Comparison of ENCODE assay signal across 9 cellular contexts in the genomic region with DNA sequence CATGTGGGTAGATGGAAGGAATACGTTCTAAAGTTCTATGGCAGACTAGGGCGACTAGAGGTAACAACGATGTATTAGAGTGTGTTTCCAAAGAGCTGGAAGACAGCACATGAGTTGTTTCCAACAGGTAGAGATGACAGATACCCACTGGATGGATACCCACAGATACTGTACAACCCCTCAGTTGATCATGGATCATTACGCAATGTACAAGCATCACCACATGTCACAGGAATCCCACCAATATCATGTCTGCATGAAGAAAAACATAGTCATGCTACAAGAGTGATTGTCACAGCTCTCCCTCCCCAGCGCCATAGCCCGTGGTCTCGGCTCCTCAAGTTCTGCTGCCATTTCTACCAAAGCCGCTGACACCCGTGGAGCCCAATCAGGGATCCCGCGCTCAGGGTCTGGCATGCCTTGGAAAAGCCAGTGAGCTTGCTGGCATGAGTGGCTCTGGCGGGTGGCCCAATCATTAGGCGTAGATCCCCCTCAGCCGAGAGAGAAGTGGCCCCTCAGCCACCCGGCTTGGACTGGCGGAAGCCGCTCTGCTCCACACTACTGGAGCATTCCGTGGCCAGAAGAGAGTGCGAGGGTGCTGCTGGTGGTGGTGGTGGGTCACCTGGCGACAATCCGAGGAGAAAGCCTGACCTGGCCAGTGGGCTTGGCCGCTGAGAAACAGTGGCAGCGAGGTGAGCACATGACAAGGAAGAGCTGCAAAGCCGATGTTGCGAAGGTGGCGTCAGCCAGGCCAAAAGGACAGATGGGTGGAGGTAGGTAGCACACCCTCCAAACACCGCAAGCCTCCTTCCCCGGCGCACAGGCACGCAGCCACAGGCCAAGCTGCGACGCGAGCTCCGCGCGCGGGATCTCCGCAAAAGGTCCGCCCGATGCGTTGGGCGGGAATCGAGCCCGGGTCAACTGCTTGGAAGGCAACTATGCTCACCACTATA.
A peak's percentile ranks its signal among the peaks of the same experiment; 100 is the strongest.
DNase-seq lines count a peak whose midpoint lies in the region; ATAC-seq, FAIRE-seq and TF ChIP-seq lines count a peak whose summit lies in the region.
"Had no signal": no experiment of that assay in that cellular context is flagged by ENCODE, and none has a peak within 500 bp of the region (broad histone marks: within the 10 kb centered on the region; RNA-seq: fewer than 3 reads in every experiment).

No MANE protein-coding gene starts in this region.

- peak overlapping the region; percentile 63 for H3K4me3 Mint-ChIP-seq in HFFc6
- peak overlapping the region; percentile 76 for H3K4me3 Mint-ChIP-seq in activated T-cell treated with anti-CD3 and anti-CD28 coated beads, Interleukin-2, amount 50 U/mL, for 24 hours

- DNase-seq in A549 (ENCODE audit: low read depth in 1 of 2, low spot score in 1 of 2) (peak; percentile 31 to 54), HFFc6 (no peak), activated gamma-delta T cell (lab: John Stamatoyannopoulos, UW) (no peak), NCI-H2107 treated with DMSO at 0.1 percent for 48 hours (lab: John Stamatoyannopoulos, UW; ENCODE audit: unreplicated experiment) (no peak)
- peak; percentile 69 for DNase-seq in activated T-cell treated with anti-CD3 and anti-CD28 coated beads, Interleukin-2, amount 50 U/mL, for 24 hours
- peak; percentile 23 for DNase-seq in stimulated activated CD4-positive, alpha-beta T cell treated with anti-CD3 and anti-CD28 coated beads, Interleukin-4, amount 100 ng/mL, for 1 hour

- H3K4me1 ChIP-seq in A549 = no peaks in the 10 kb centered on the region; the same call in 2 of the 3 replicates
- H3K4me1 ChIP-seq in iPS-18a (ENCODE audit: control insufficient read depth, low read depth, low read length) = peaks cover 3% of the 10 kb centered on the region
- H3K4me1 ChIP-seq: foreskin keratinocyte had no signal

- no peak for TF ChIP-seq EP300 in A549 (IDR thresholded peaks at IDR 0.05)

- peak overlapping the region; percentile 65 for H3K4me2 ChIP-seq in A549

- H3K27me3 ChIP-seq in iPS-18a (ENCODE audit: control insufficient read depth, insufficient read depth, low read length) = peaks cover 60% of the 10 kb centered on the region

- 0 out of 2 replicates have a peak, but pooled peaks cover 4% of the 10 kb centered on the region for H3K9me3 Mint-ChIP-seq in HFFc6
- H3K9me3 Mint-ChIP-seq in activated T-cell treated with anti-CD3 and anti-CD28 coated beads, Interleukin-2, amount 50 U/mL, for 24 hours = peaks cover 3% of the 10 kb centered on the region

- H3K4me3 ChIP-seq in A549 = peak overlapping the region; percentile 99
- H3K4me3 ChIP-seq in iPS-18a (ENCODE audit: low read length) = peak overlapping the region; percentile 60

- no peaks in the 10 kb centered on the region for H3K36me3 ChIP-seq in iPS-18a (ENCODE audit: control insufficient read depth, low read depth, low read length)

- H3K27me3 Mint-ChIP-seq in HFFc6 (ENCODE audit: insufficient read depth) = peaks cover 2% of the 10 kb centered on the region; the same call in 1 of the 2 replicates
- H3K27me3 Mint-ChIP-seq in activated T-cell treated with anti-CD3 and anti-CD28 coated beads, Interleukin-2, amount 50 U/mL, for 24 hours = peaks cover 43% of the 10 kb centered on the region

- H3K9ac ChIP-seq in iPS-18a (ENCODE audit: low read length) = no peak overlapping the region

- POLR2A ChIA-PET in A549 (lab: Yijun Ruan, JAX) = interaction anchor here (1.1 to 2.2 kb wide), 3 partner anchors 11 to 50 kb away, joined by 3 to 17 read pairs (median 8); no protein-coding TSS in a partner anchor

- no peak overlapping the region for H3K27ac Mint-ChIP-seq in HFFc6
- peak overlapping the region; percentile 59 for H3K27ac Mint-ChIP-seq in activated T-cell treated with anti-CD3 and anti-CD28 coated beads, Interleukin-2, amount 50 U/mL, for 24 hours

- peaks cover 11% of the 10 kb centered on the region; the same call in 1 of the 2 replicates for H3K4me1 Mint-ChIP-seq in HFFc6 (ENCODE audit: low read depth)
- H3K4me1 Mint-ChIP-seq in activated T-cell treated with anti-CD3 and anti-CD28 coated beads, Interleukin-2, amount 50 U/mL, for 24 hours (ENCODE audit: low read depth) = peaks cover 16% of the 10 kb centered on the region

- H3K36me3 Mint-ChIP-seq in HFFc6 (ENCODE audit: low read depth) = no peaks in the 10 kb centered on the region
- peaks cover 2% of the 10 kb centered on the region for H3K36me3 Mint-ChIP-seq in activated T-cell treated with anti-CD3 and anti-CD28 coated beads, Interleukin-2, amount 50 U/mL, for 24 hours (ENCODE audit: low read depth)

- ATAC-seq in A549 = no peak
- ATAC-seq in HG02763 (IDR thresholded peaks at IDR 0.05; ENCODE audit: unreplicated experiment) = no peak

- no peak for TF ChIP-seq RAD21 in A549 (conservative IDR thresholded peaks at IDR 0.05 in 1 of 2, IDR thresholded peaks at IDR 0.05 in 1 of 2)

- FAIRE-seq in A549 (lab: Jason Lieb, UNC) = no peak

- H3K27ac ChIP-seq in A549 = peak overlapping the region; percentile 96 to 99
- no peak overlapping the region for H3K27ac ChIP-seq in iPS-18a (ENCODE audit: low read length)
- H3K27ac ChIP-seq: foreskin keratinocyte had no signal

- CTCF ChIA-PET in A549 (lab: Yijun Ruan, JAX) = interaction anchor here (0.6 to 3.9 kb wide), 13 partner anchors 10 to 293 kb away, joined by 3 to 72 read pairs (median 4); no protein-coding TSS in a partner anchor

- TF ChIP-seq CTCF in A549 (IDR thresholded peaks at IDR 0.05) (no peak), HFFc6 (IDR thresholded peaks at IDR 0.05) (no peak)

- 61% methylated on average over 25 of the region's 44 CpGs for WGBS in A549 (ENCODE audit: missing lambda C conversion rate)

- H3K9me3 ChIP-seq in A549 (no peaks in the 10 kb centered on the region), iPS-18a (ENCODE audit: control insufficient read depth, low read depth, low read length) (no peaks in the 10 kb centered on the region)

- TF ChIP-seq POLR2A in A549 (IDR thresholded peaks at IDR 0.05; ENCODE audit: low read length) = no peak

TF ChIP-seq in A549, 52 proteins besides CTCF, POLR2A, EP300 and RAD21:
- no peak for TF ChIP-seq TP53 (CRISPR knock-in tag; IDR thresholded peaks at IDR 0.05)
- no peak for TF ChIP-seq TFCP2L1 (CRISPR knock-in tag; IDR thresholded peaks at IDR 0.05)
- no peak for TF ChIP-seq HOXA7 (CRISPR knock-in tag; IDR thresholded peaks at IDR 0.05)
- TF ChIP-seq, protein P1, sequence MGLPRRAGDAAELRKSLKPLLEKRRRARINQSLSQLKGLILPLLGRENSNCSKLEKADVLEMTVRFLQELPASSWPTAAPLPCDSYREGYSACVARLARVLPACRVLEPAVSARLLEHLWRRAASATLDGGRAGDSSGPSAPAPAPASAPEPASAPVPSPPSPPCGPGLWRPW (IDR thresholded peaks at IDR 0.05) = no peak
- no peak for TF ChIP-seq SREBF2 (IDR thresholded peaks at IDR 0.05)
- TF ChIP-seq, protein P2, sequence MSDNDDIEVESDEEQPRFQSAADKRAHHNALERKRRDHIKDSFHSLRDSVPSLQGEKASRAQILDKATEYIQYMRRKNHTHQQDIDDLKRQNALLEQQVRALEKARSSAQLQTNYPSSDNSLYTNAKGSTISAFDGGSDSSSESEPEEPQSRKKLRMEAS (IDR thresholded peaks at IDR 0.05) = peak; percentile 70
- peak in 1 of 2 experiments; percentile 41; a peak in 3 of 4 replicates for TF ChIP-seq CEBPB (IDR thresholded peaks at IDR 0.05)
- TF ChIP-seq, protein P3, sequence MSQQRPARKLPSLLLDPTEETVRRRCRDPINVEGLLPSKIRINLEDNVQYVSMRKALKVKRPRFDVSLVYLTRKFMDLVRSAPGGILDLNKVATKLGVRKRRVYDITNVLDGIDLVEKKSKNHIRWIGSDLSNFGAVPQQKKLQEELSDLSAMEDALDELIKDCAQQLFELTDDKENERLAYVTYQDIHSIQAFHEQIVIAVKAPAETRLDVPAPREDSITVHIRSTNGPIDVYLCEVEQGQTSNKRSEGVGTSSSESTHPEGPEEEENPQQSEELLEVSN (IDR thresholded peaks at IDR 0.05; ENCODE audit: borderline replicate concordance, low read depth) = peak; percentile 79
TF ChIP-seq in A549: peak in this region for 3.

Comparison
In these comparisons a context has a peak if more than half of its experiments do, and no peak if none do; other contexts are left out.
1. DNase-seq: peak in A549 (2 of 2), activated T-cell treated with anti-CD3 and anti-CD28 coated beads, Interleukin-2, amount 50 U/mL, for 24 hours (single experiment) and stimulated activated CD4-positive, alpha-beta T cell treated with anti-CD3 and anti-CD28 coated beads, Interleukin-4, amount 100 ng/mL, for 1 hour (single experiment); none in HFFc6 (single experiment), activated gamma-delta T cell (single experiment) and NCI-H2107 treated with DMSO at 0.1 percent for 48 hours (single experiment).